ENCODE assay signal across 16 cellular contexts in the genomic region with DNA sequence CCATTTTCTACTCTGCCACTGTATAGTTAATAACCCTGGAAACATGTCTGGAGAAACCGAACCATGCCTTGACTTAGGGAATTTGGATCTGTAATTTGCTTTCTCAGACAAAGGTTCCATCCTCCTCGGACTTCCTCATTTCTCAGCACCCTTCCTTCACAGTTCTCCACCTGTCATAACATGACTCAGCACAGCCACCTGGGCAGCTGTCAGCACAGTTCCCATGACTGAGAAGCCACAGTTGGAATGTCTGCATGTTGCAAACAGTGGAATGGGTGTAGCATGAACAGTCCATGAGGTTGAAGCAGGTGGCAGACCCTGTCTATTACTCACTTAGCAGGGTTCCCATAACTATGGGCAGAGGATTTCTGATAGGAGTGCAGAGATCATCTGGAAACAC. TPM values are rescaled to one million over a fixed set of nuclear protein-coding genes. Genes with fewer than 3 reads are reported as not detected.
DNase-seq lines count a peak whose midpoint lies in the region; ATAC-seq, FAIRE-seq and TF ChIP-seq lines count a peak whose summit lies in the region.
"Had no signal": no experiment of that assay in that cellular context is flagged by ENCODE, and none has a peak within 500 bp of the region (broad histone marks: within the 10 kb centered on the region; RNA-seq: fewer than 3 reads in every experiment).

No MANE protein-coding gene starts in this region.

- no peak for FAIRE-seq in H1 (lab: Jason Lieb, UNC)
- FAIRE-seq: endometrium had no signal

- CTCF ChIA-PET in H1 (lab: Charles Lee; ENCODE audit: partially characterized antibody), result interaction anchor here (2.4 kb wide), 1 partner anchor 59 kb away, joined by 5 read pairs; the partner anchor contains the start of gene TAS2R38
- CTCF ChIA-PET in CD8-positive, alpha-beta memory T cell (lab: Charles Lee), result no interaction called here

- H3K36me3 Mint-ChIP-seq in stimulated activated naive B cell treated with anti-CD40 and anti-IgM and Interleukin-4, amounts not matched to agents 10 μg/mL and 1 μg/mL and 100 μg/mL, for 72 hours, result no peaks in the 10 kb centered on the region
- H3K36me3 Mint-ChIP-seq in CD8-positive, alpha-beta memory T cell, result no peaks in the 10 kb centered on the region
- no peaks in the 10 kb centered on the region for H3K36me3 Mint-ChIP-seq in effector memory CD8-positive, alpha-beta T cell (ENCODE audit: insufficient read depth)

- no peak overlapping the region for H2BK120ac ChIP-seq in H1 (replicated peaks; ENCODE audit: low read depth, low read length)

- H2BK15ac ChIP-seq in H1 (ENCODE audit: low read length), result no peak overlapping the region

- TF ChIP-seq RAD21 in H1 (IDR thresholded peaks at IDR 0.05 in 1 of 2, conservative IDR thresholded peaks at IDR 0.05 in 1 of 2; ENCODE audit: low read depth in 2 of 2, low read length in 2 of 2), result no peak

- peaks cover 0 to 3% of the 10 kb centered on the region in 2 donors for H3K9me3 Mint-ChIP-seq in stimulated activated naive B cell treated with anti-CD40 and anti-IgM and Interleukin-4, amounts not matched to agents 10 μg/mL and 1 μg/mL and 100 μg/mL, for 72 hours
- peaks cover 2 to 7% (median 4%) of the 10 kb centered on the region in 5 donors for H3K9me3 Mint-ChIP-seq in CD8-positive, alpha-beta memory T cell
- peaks cover 0 to 9% of the 10 kb centered on the region in 2 donors for H3K9me3 Mint-ChIP-seq in effector memory CD8-positive, alpha-beta T cell
- H3K9me3 Mint-ChIP-seq: activated T-helper 1 cell treated with anti-CD3 and anti-CD28 coated beads, Interleukin-12 subunit alpha, Interleukin-12 subunit beta, Interleukin-2, Interleukin-4 antibody, amounts not matched to agents 30 ng/mL and 10 ng/mL and 1 ng/mL, durations not matched to agents 14 hours and 24 hours and 36 hours had no signal

- H3K36me3 ChIP-seq in H1 (ENCODE audit: control insufficient read depth in 2 of 4, insufficient read depth in 4 of 4, low read length in 3 of 4), result no peaks in the 10 kb centered on the region
- H3K36me3 ChIP-seq in CD8-positive, alpha-beta memory T cell (ENCODE audit: insufficient read depth, low read length), result no peaks in the 10 kb centered on the region
- H3K36me3 ChIP-seq: ascending aorta, prostate gland had no signal

- H3K14ac ChIP-seq in H1 (ENCODE audit: insufficient read length), result no peak overlapping the region

- H4K91ac ChIP-seq in H1 (replicated peaks; ENCODE audit: insufficient read length, low read length), result no peak overlapping the region

- in situ Hi-C loops in KBM-7 (cut with MboI; ENCODE audit: low pct_unique_long_range_greater_than_20kb, low sequenced_read_pairs), result no loop called here

- DNase-seq in KBM-7, result peak; percentile 8
- no peak for DNase-seq in H1 (ENCODE audit: low read depth in 1 of 2, low spot score in 2 of 2)
- DNase-seq in stimulated activated naive B cell treated with anti-CD40 and anti-IgM and Interleukin-4, amounts not matched to agents 10 μg/mL and 1 μg/mL and 100 μg/mL, for 72 hours, result no peak
- DNase-seq in CD8-positive, alpha-beta memory T cell, result no peak
- no peak for DNase-seq in NCI-H510A (lab: John Stamatoyannopoulos, UW)
- DNase-seq in effector memory CD8-positive, alpha-beta T cell, result no peak
- DNase-seq: activated CD4-positive, alpha-beta T cell treated with anti-CD3 and anti-CD28 coated beads for 36 hours; hippocampal formation; NCI-H1694; NK-92 treated with Interleukin-12 subunit alpha and Interleukin-12 subunit beta, amount 100 ng/mL, for 24 hours; stimulated activated CD4-positive, alpha-beta T cell treated with anti-CD3 and anti-CD28 coated beads, Interleukin-4, amount 100 ng/mL, for 1 hour had no signal

- peak; percentile 49 for ATAC-seq in GM21390 (IDR thresholded peaks at IDR 0.05; ENCODE audit: unreplicated experiment)
- ATAC-seq in stimulated activated naive B cell treated with anti-CD40 and anti-IgM and Interleukin-4, amounts not matched to agents 10 μg/mL and 1 μg/mL and 100 μg/mL, for 72 hours (replicated peaks), result peak; percentile 44 to 55
- ATAC-seq in effector memory CD8-positive, alpha-beta T cell (replicated peaks), result no peak
- ATAC-seq: activated CD4-positive, alpha-beta T cell treated with anti-CD3 and anti-CD28 coated beads for 36 hours had no signal

- peaks cover 0 to 12% of the 10 kb centered on the region in 2 donors for H3K27me3 Mint-ChIP-seq in stimulated activated naive B cell treated with anti-CD40 and anti-IgM and Interleukin-4, amounts not matched to agents 10 μg/mL and 1 μg/mL and 100 μg/mL, for 72 hours
- peaks cover 3 to 6% of the 10 kb centered on the region in 2 donors for H3K27me3 Mint-ChIP-seq in CD8-positive, alpha-beta memory T cell
- no peaks in the 10 kb centered on the region for H3K27me3 Mint-ChIP-seq in effector memory CD8-positive, alpha-beta T cell

- no peak overlapping the region for H3K18ac ChIP-seq in H1 (ENCODE audit: extremely low read depth, low read length)

- no peak overlapping the region for H2AK5ac ChIP-seq in H1 (ENCODE audit: low read depth, low read length)

- H3K9me3 ChIP-seq in H1 (ENCODE audit: insufficient read depth in 2 of 2, low read depth in 1 of 2, low read length in 1 of 2), result no peaks in the 10 kb centered on the region
- H3K9me3 ChIP-seq in CD8-positive, alpha-beta memory T cell (ENCODE audit: low read length), result no peaks in the 10 kb centered on the region
- H3K9me3 ChIP-seq: ascending aorta, prostate gland had no signal

- H3K27ac Mint-ChIP-seq in stimulated activated naive B cell treated with anti-CD40 and anti-IgM and Interleukin-4, amounts not matched to agents 10 μg/mL and 1 μg/mL and 100 μg/mL, for 72 hours, result no peak overlapping the region
- H3K27ac Mint-ChIP-seq in CD8-positive, alpha-beta memory T cell, result no peak overlapping the region
- no peak overlapping the region for H3K27ac Mint-ChIP-seq in effector memory CD8-positive, alpha-beta T cell
- H3K27ac Mint-ChIP-seq: activated CD4-positive, alpha-beta T cell treated with anti-CD3 and anti-CD28 coated beads for 36 hours; activated T-helper 1 cell treated with anti-CD3 and anti-CD28 coated beads, Interleukin-12 subunit alpha, Interleukin-12 subunit beta, Interleukin-2, Interleukin-4 antibody, amounts not matched to agents 30 ng/mL and 10 ng/mL and 1 ng/mL, durations not matched to agents 14 hours and 24 hours and 36 hours had no signal

- H3K23ac ChIP-seq in H1 (ENCODE audit: insufficient read length), result no peak overlapping the region

- no peak for TF ChIP-seq POLR2A in H1 (IDR thresholded peaks at IDR 0.05; ENCODE audit: control extremely low read depth in 1 of 2, low read depth in 2 of 2, low read length in 2 of 2)

- no peak overlapping the region for H3K4ac ChIP-seq in H1 (replicated peaks; ENCODE audit: insufficient read length, low read depth, low read length)

- no peak overlapping the region for H2AFZ ChIP-seq in H1 (ENCODE audit: low read length)

- POLR2A ChIA-PET in H1 (lab: Charles Lee; ENCODE audit: partially characterized antibody), result no interaction called here
- POLR2A ChIA-PET in CD8-positive, alpha-beta memory T cell (lab: Charles Lee), result no interaction called here

- H3K9ac ChIP-seq in H1 (replicated peaks in 1 of 4; ENCODE audit: extremely low read depth in 1 of 4, low read depth in 3 of 4, low read length in 3 of 4), result no peak overlapping the region

- no peak overlapping the region for H2BK20ac ChIP-seq in H1 (ENCODE audit: low read length)

- H3K4me1 Mint-ChIP-seq in stimulated activated naive B cell treated with anti-CD40 and anti-IgM and Interleukin-4, amounts not matched to agents 10 μg/mL and 1 μg/mL and 100 μg/mL, for 72 hours, result peaks cover 0 to 5% of the 10 kb centered on the region in 2 donors
- H3K4me1 Mint-ChIP-seq in CD8-positive, alpha-beta memory T cell, result no peaks in the 10 kb centered on the region
- no peaks in the 10 kb centered on the region for H3K4me1 Mint-ChIP-seq in effector memory CD8-positive, alpha-beta T cell (ENCODE audit: low read depth in 2 of 2)
- H3K4me1 Mint-ChIP-seq: activated CD4-positive, alpha-beta T cell treated with anti-CD3 and anti-CD28 coated beads for 36 hours had no signal

- no peaks in the 10 kb centered on the region; a peak in 1 of 7 replicates for H3K27me3 ChIP-seq in H1 (replicated peaks in 1 of 4; ENCODE audit: control insufficient read depth in 3 of 4, extremely low read depth in 1 of 4, insufficient read depth in 3 of 4, low read length in 3 of 4)
- H3K27me3 ChIP-seq in CD8-positive, alpha-beta memory T cell (ENCODE audit: insufficient read depth, low read length, poor library complexity, severe bottlenecking), result no peaks in the 10 kb centered on the region
- H3K27me3 ChIP-seq: ascending aorta had no signal

- H3K4me2 ChIP-seq in H1 (ENCODE audit: insufficient read depth in 1 of 2, low read depth in 2 of 2, low read length in 2 of 2), result no peak overlapping the region

- H4K5ac ChIP-seq in H1 (ENCODE audit: insufficient read length, low read depth, low read length), result no peak overlapping the region

- no peaks in the 10 kb centered on the region for H3K79me1 ChIP-seq in H1 (ENCODE audit: low read depth, low read length)

- no peak overlapping the region for H2BK5ac ChIP-seq in H1 (ENCODE audit: low read depth, low read length)

- no peak overlapping the region for H2BK12ac ChIP-seq in H1 (ENCODE audit: low read depth, low read length)

- no peak for TF ChIP-seq CTCF in H1 (IDR thresholded peaks at IDR 0.05; ENCODE audit: control extremely low read depth in 1 of 3, insufficient read depth in 1 of 3, low read depth in 1 of 3, low read length in 3 of 3)

- 90% methylated on average over 2 of the region's 2 CpGs; no CpG with 5 or more reads in 1 of the 2 experiments for WGBS in H1 (ENCODE audit: extremely low coverage in 1 of 2, insufficient coverage in 1 of 2, insufficient read length in 1 of 2, insufficient replicate concordance in 2 of 2, low coverage in 1 of 2, low lambda C conversion rate in 2 of 2, missing lambda C conversion rate in 1 of 2), 2 experiments

- TF ChIP-seq EP300 in H1 (IDR thresholded peaks at IDR 0.05; ENCODE audit: borderline replicate concordance in 1 of 2, low read depth in 2 of 2, low read length in 2 of 2), result no peak

- no peak overlapping the region for H3K4me3 ChIP-seq in H1 (ENCODE audit: extremely low read depth in 1 of 4, insufficient read depth in 2 of 4, low read depth in 3 of 4, low read length in 4 of 4)
- no peak overlapping the region for H3K4me3 ChIP-seq in CD8-positive, alpha-beta memory T cell (ENCODE audit: low read length)
- H3K4me3 ChIP-seq: ascending aorta, prostate gland had no signal

- no peaks in the 10 kb centered on the region for H4K20me1 ChIP-seq in H1 (replicated peaks in 1 of 2; ENCODE audit: control insufficient read depth in 1 of 2, insufficient read depth in 2 of 2, low read length in 2 of 2)

- H3K27ac ChIP-seq in H1 (ENCODE audit: low read depth, low read length), result no peak overlapping the region
- no peak overlapping the region for H3K27ac ChIP-seq in CD8-positive, alpha-beta memory T cell (ENCODE audit: low read depth, low read length)
- H3K27ac ChIP-seq: ascending aorta, prostate gland had no signal

- H3K56ac ChIP-seq in H1 (replicated peaks; ENCODE audit: insufficient read length, low read depth, low read length), result no peak overlapping the region

- no peaks in the 10 kb centered on the region for H3K79me2 ChIP-seq in H1 (ENCODE audit: control insufficient read depth in 1 of 2, insufficient read depth in 2 of 2, low read length in 2 of 2)

- H3K4me3 Mint-ChIP-seq in stimulated activated naive B cell treated with anti-CD40 and anti-IgM and Interleukin-4, amounts not matched to agents 10 μg/mL and 1 μg/mL and 100 μg/mL, for 72 hours, result no peak overlapping the region
- no peak overlapping the region for H3K4me3 Mint-ChIP-seq in CD8-positive, alpha-beta memory T cell
- no peak overlapping the region for H3K4me3 Mint-ChIP-seq in effector memory CD8-positive, alpha-beta T cell
- H3K4me3 Mint-ChIP-seq: activated CD4-positive, alpha-beta T cell treated with anti-CD3 and anti-CD28 coated beads for 36 hours; activated T-helper 1 cell treated with anti-CD3 and anti-CD28 coated beads, Interleukin-12 subunit alpha, Interleukin-12 subunit beta, Interleukin-2, Interleukin-4 antibody, amounts not matched to agents 30 ng/mL and 10 ng/mL and 1 ng/mL, durations not matched to agents 14 hours and 24 hours and 36 hours had no signal

- no peaks in the 10 kb centered on the region for H3K23me2 ChIP-seq in H1 (ENCODE audit: low read depth, low read length)

- no peak overlapping the region for H4K8ac ChIP-seq in H1 (ENCODE audit: extremely low read depth, insufficient read depth, low read length)

- no peaks in the 10 kb centered on the region for H3K4me1 ChIP-seq in H1 (replicated peaks in 1 of 4; ENCODE audit: control insufficient read depth in 3 of 4, insufficient read depth in 4 of 4, low read length in 3 of 4)
- no peaks in the 10 kb centered on the region for H3K4me1 ChIP-seq in CD8-positive, alpha-beta memory T cell (ENCODE audit: insufficient read depth, low read length)
- H3K4me1 ChIP-seq: ascending aorta, prostate gland had no signal

RNA-seq across cellular contexts. Expression of gene OR9A4, which starts 0.6 kb away (rescaled TPM):
- total RNA-seq in H1 (2021; fragmentation: NEBNext Ultra II Directional; extraction: Animal tissue kit (Norgen Biotek cat#: 25700)), result not detected in 2 replicates
- polyA plus RNA-seq in H1 (2011; rRNA removed), result not detected in 2 replicates
- polyA plus RNA-seq in H1 (2011; cell fraction: cytosol; rRNA removed), result not detected
- polyA plus RNA-seq in H1 (2011; cell fraction: nucleus; rRNA removed), result not detected
- not detected in 4 replicates for polyA plus RNA-seq in H1 (2012, experiment 1 of 2)
- not detected for polyA plus RNA-seq in H1 (2012, experiment 2 of 2)
- not detected for polyA plus RNA-seq in H1 (2013, experiment 1 of 2)
- polyA plus RNA-seq in H1 (2013, experiment 2 of 2), result not detected
- 0.66 TPM in 1 of 2 replicates, not detected in the other for polyA minus RNA-seq in H1 (2011; rRNA and poly(A)+ RNA removed)
- not detected for polyA minus RNA-seq in H1 (2011; cell fraction: cytosol; rRNA and poly(A)+ RNA removed)
- polyA minus RNA-seq in H1 (2011; cell fraction: nucleus; rRNA and poly(A)+ RNA removed), result not detected
- total RNA-seq in CD8-positive, alpha-beta memory T cell, result not detected
- not detected for polyA plus RNA-seq in CD8-positive, alpha-beta memory T cell
- total RNA-seq: activated CD4-positive, alpha-beta T cell treated with anti-CD3 and anti-CD28 coated beads for 36 hours; activated T-helper 1 cell treated with anti-CD3 and anti-CD28 coated beads, Interleukin-12 subunit alpha, Interleukin-12 subunit beta, Interleukin-2, Interleukin-4 antibody, amounts not matched to agents 30 ng/mL and 10 ng/mL and 1 ng/mL, durations not matched to agents 14 hours and 24 hours and 36 hours; ascending aorta; prostate gland had no signal

RNA-seq across cellular contexts. Expression of gene CLEC5A, which starts 31.2 kb away (rescaled TPM):
- not detected in 2 replicates for total RNA-seq in H1 (2021; fragmentation: NEBNext Ultra II Directional; extraction: Animal tissue kit (Norgen Biotek cat#: 25700))
- polyA plus RNA-seq in H1 (2011; rRNA removed), result not detected in 2 replicates
- polyA plus RNA-seq in H1 (2011; cell fraction: cytosol; rRNA removed), result not detected
- not detected for polyA plus RNA-seq in H1 (2011; cell fraction: nucleus; rRNA removed)
- not detected in 4 replicates for polyA plus RNA-seq in H1 (2012, experiment 1 of 2)
- polyA plus RNA-seq in H1 (2012, experiment 2 of 2), result not detected
- not detected for polyA plus RNA-seq in H1 (2013, experiment 1 of 2)
- not detected for polyA plus RNA-seq in H1 (2013, experiment 2 of 2)
- not detected in 2 replicates for polyA minus RNA-seq in H1 (2011; rRNA and poly(A)+ RNA removed)
- not detected for polyA minus RNA-seq in H1 (2011; cell fraction: cytosol; rRNA and poly(A)+ RNA removed)
- polyA minus RNA-seq in H1 (2011; cell fraction: nucleus; rRNA and poly(A)+ RNA removed), result not detected
- total RNA-seq in CD8-positive, alpha-beta memory T cell, result under 1 TPM; 0.24 to 0.29 TPM
- polyA plus RNA-seq in CD8-positive, alpha-beta memory T cell, result not detected
- total RNA-seq: activated CD4-positive, alpha-beta T cell treated with anti-CD3 and anti-CD28 coated beads for 36 hours; activated T-helper 1 cell treated with anti-CD3 and anti-CD28 coated beads, Interleukin-12 subunit alpha, Interleukin-12 subunit beta, Interleukin-2, Interleukin-4 antibody, amounts not matched to agents 30 ng/mL and 10 ng/mL and 1 ng/mL, durations not matched to agents 14 hours and 24 hours and 36 hours had no signal

RNA-seq across cellular contexts. Expression of gene TAS2R38, which starts 58.0 kb away (rescaled TPM):
- not detected in 2 replicates for total RNA-seq in H1 (2021; fragmentation: NEBNext Ultra II Directional; extraction: Animal tissue kit (Norgen Biotek cat#: 25700))
- 0.08 and 0.11 TPM in 2 replicates for polyA plus RNA-seq in H1 (2011; rRNA removed)
- not detected for polyA plus RNA-seq in H1 (2011; cell fraction: cytosol; rRNA removed)
- 0.94 TPM for polyA plus RNA-seq in H1 (2011; cell fraction: nucleus; rRNA removed)
- polyA plus RNA-seq in H1 (2012, experiment 1 of 2), result not detected in 4 replicates
- polyA plus RNA-seq in H1 (2012, experiment 2 of 2), result not detected
- polyA plus RNA-seq in H1 (2013, experiment 1 of 2), result not detected
- not detected for polyA plus RNA-seq in H1 (2013, experiment 2 of 2)
- polyA minus RNA-seq in H1 (2011; rRNA and poly(A)+ RNA removed), result 0.15 and 0.54 TPM in 2 replicates
- not detected for polyA minus RNA-seq in H1 (2011; cell fraction: cytosol; rRNA and poly(A)+ RNA removed)
- polyA minus RNA-seq in H1 (2011; cell fraction: nucleus; rRNA and poly(A)+ RNA removed), result 1.1 TPM
- not detected for total RNA-seq in CD8-positive, alpha-beta memory T cell
- not detected for polyA plus RNA-seq in CD8-positive, alpha-beta memory T cell
- total RNA-seq: activated CD4-positive, alpha-beta T cell treated with anti-CD3 and anti-CD28 coated beads for 36 hours; activated T-helper 1 cell treated with anti-CD3 and anti-CD28 coated beads, Interleukin-12 subunit alpha, Interleukin-12 subunit beta, Interleukin-2, Interleukin-4 antibody, amounts not matched to agents 30 ng/mL and 10 ng/mL and 1 ng/mL, durations not matched to agents 14 hours and 24 hours and 36 hours; ascending aorta; prostate gland had no signal
